In genomic region chr5:181197326-181197951, GRCh38 we compare ENCODE assay signal across 31 cellular contexts. TPM values are rescaled to one million over a fixed set of nuclear protein-coding genes. Genes with fewer than 3 reads are reported as not detected.
"Had no signal": no experiment of that assay in that cellular context is flagged by ENCODE, and none has a peak within 500 bp of the region (broad histone marks: within the 10 kb centered on the region; RNA-seq: fewer than 3 reads in every experiment).

No MANE protein-coding gene starts in this region.

- H3K9me3 ChIP-seq: gastroesophageal sphincter, spleen, uterus had no signal

- ATAC-seq: gastroesophageal sphincter, right cardiac atrium had no signal

- H3K4me3 ChIP-seq: gastroesophageal sphincter, hepatocyte, spleen, uterus had no signal

- H3K4me2 ChIP-seq: hepatocyte had no signal

- H3K36me3 ChIP-seq: brain microvascular endothelial cell, gastroesophageal sphincter, spleen, uterus had no signal

- H3K79me2 ChIP-seq: hepatocyte had no signal

- H3K27me3 ChIP-seq: brain microvascular endothelial cell, gastroesophageal sphincter, spleen, uterus had no signal

- H3K4me1 ChIP-seq: uterus had no signal

- H3K27ac ChIP-seq: brain microvascular endothelial cell, gastroesophageal sphincter, hepatocyte, spleen, uterus had no signal

- DNase-seq: activated CD4-positive, alpha-beta T cell treated with anti-CD3 and anti-CD28 coated beads for 4 hours; activated CD4-positive, alpha-beta T cell treated with anti-CD3 and anti-CD28 coated beads, Interleukin-2, amount 50 U/mL, for 48 hours; activated CD8-positive, alpha-beta memory T cell treated with anti-CD3 and anti-CD28 coated beads for 24 hours; activated gamma-delta T cell; activated naive CD4-positive, alpha-beta T cell treated with anti-CD3 and anti-CD28 coated beads, Interleukin-2, amount 10 ng/mL, durations not matched to agents 7 days and 5 days; activated naive CD8-positive, alpha-beta T cell treated with anti-CD3 and anti-CD28 coated beads, Interleukin-2, amount 10 ng/mL, durations not matched to agents 7 days and 5 days; activated T-cell treated with anti-CD3 and anti-CD28 coated beads, Interleukin-2, amount 50 U/mL, for 1 hour; amniotic stem cell; brain microvascular endothelial cell; cortex of kidney; islet precursor cell; mammary epithelial cell; naive B cell; nephron progenitor cell; nucleus accumbens; right cardiac atrium; substantia nigra; uterus had no signal

- H2AFZ ChIP-seq: hepatocyte had no signal

RNA-seq across cellular contexts. Expression of gene TRIM7, which starts 7.6 kb away (rescaled TPM):
- total RNA-seq: hepatocyte had no signal

RNA-seq across cellular contexts. Expression of gene OR2V2, which starts 50.1 kb away (rescaled TPM):
- total RNA-seq: activated naive CD8-positive, alpha-beta T cell treated with anti-CD3 and anti-CD28 coated beads, Interleukin-2, amount 10 ng/mL, durations not matched to agents 7 days and 5 days; activated T-helper 1 cell treated with anti-CD3 and anti-CD28 coated beads, Interleukin-12 subunit alpha, Interleukin-12 subunit beta, Interleukin-2, Interleukin-4 antibody, amounts not matched to agents 30 ng/mL and 10 ng/mL and 1 ng/mL, durations not matched to agents 14 hours and 24 hours and 36 hours; astrocyte; cardiac septum; chondrocyte; endothelial cell of umbilical vein; fibroblast of lung; fibroblast of villous mesenchyme; hepatocyte; liver; mammary epithelial cell; mesothelial cell of epicardium; right cardiac atrium; spleen; uterus had no signal
- polyA plus RNA-seq: endothelial cell of umbilical vein, esophagus, fibroblast of lung, hepatocyte, liver, mammary epithelial cell, right cardiac atrium, spleen had no signal
